In genomic region chr10:102811346-102811745, GRCh38 we compare ENCODE assay signal across 22 cellular contexts. TPM values are rescaled to one million over a fixed set of nuclear protein-coding genes. Genes with fewer than 3 reads are reported as not detected.
DNase-seq lines count a peak whose midpoint lies in the region; ATAC-seq lines count a peak whose summit lies in the region.
"Had no signal": no experiment of that assay in that cellular context is flagged by ENCODE, and none has a peak within 500 bp of the region (broad histone marks: within the 10 kb centered on the region; RNA-seq: fewer than 3 reads in every experiment).

No MANE protein-coding gene starts in this region.

- H3K4me3 Mint-ChIP-seq in activated naive CD4-positive, alpha-beta T cell treated with anti-CD3 and anti-CD28 coated beads, Interleukin-2, amount 10 ng/mL, durations not matched to agents 7 days and 5 days, result no peak overlapping the region
- no peak overlapping the region for H3K4me3 Mint-ChIP-seq in naive thymus-derived CD4-positive, alpha-beta T cell
- H3K4me3 Mint-ChIP-seq: GM23338 had no signal

- no peaks in the 10 kb centered on the region for H3K9me3 Mint-ChIP-seq in activated naive CD4-positive, alpha-beta T cell treated with anti-CD3 and anti-CD28 coated beads, Interleukin-2, amount 10 ng/mL, durations not matched to agents 7 days and 5 days
- no peaks in the 10 kb centered on the region for H3K9me3 Mint-ChIP-seq in naive thymus-derived CD4-positive, alpha-beta T cell
- H3K9me3 Mint-ChIP-seq: GM23338 had no signal

- peaks cover 33% of the 10 kb centered on the region for H3K36me3 Mint-ChIP-seq in activated naive CD4-positive, alpha-beta T cell treated with anti-CD3 and anti-CD28 coated beads, Interleukin-2, amount 10 ng/mL, durations not matched to agents 7 days and 5 days
- H3K36me3 Mint-ChIP-seq in naive thymus-derived CD4-positive, alpha-beta T cell, result peaks cover 0 to 36% (median 17%) of the 10 kb centered on the region in 5 donors

- DNase-seq in activated naive CD4-positive, alpha-beta T cell treated with anti-CD3 and anti-CD28 coated beads, Interleukin-2, amount 10 ng/mL, durations not matched to agents 7 days and 5 days, result no peak
- no peak for DNase-seq in activated naive CD4-positive, alpha-beta T cell treated with anti-CD3 and anti-CD28 coated beads, Interleukin-2, amount 50 U/mL, for 16 hours
- no peak for DNase-seq in naive thymus-derived CD4-positive, alpha-beta T cell
- DNase-seq in HAP-1 (ENCODE audit: low spot score in 2 of 2), result no peak
- DNase-seq: C1 segment of cervical spinal cord, COR-L47, DMS153, GF-D8, NCI-H1105, NCI-H2107, NCI-H510A, NCI-H774, SHP77, SK-N-SH had no signal

- peaks cover 28% of the 10 kb centered on the region for H3K4me1 Mint-ChIP-seq in activated naive CD4-positive, alpha-beta T cell treated with anti-CD3 and anti-CD28 coated beads, Interleukin-2, amount 10 ng/mL, durations not matched to agents 7 days and 5 days
- H3K4me1 Mint-ChIP-seq in naive thymus-derived CD4-positive, alpha-beta T cell, result peaks cover 8 to 32% (median 13%) of the 10 kb centered on the region in 7 donors

- peaks cover 55% of the 10 kb centered on the region for H3K36me3 ChIP-seq in KOPT-K1 (ENCODE audit: insufficient read depth, low read length)
- peaks cover 7 to 59% (median 10%) of the 10 kb centered on the region in 3 experiments for H3K36me3 ChIP-seq in naive thymus-derived CD4-positive, alpha-beta T cell (ENCODE audit: control insufficient read depth in 2 of 3, insufficient read depth in 3 of 3, low read length in 3 of 3)
- H3K36me3 ChIP-seq in HAP-1 (replicated peaks), result peaks cover 12% of the 10 kb centered on the region

- no peak overlapping the region for H3K4me3 ChIP-seq in naive thymus-derived CD4-positive, alpha-beta T cell (ENCODE audit: low read length)
- H3K4me3 ChIP-seq in HAP-1, result no peak overlapping the region
- H3K4me3 ChIP-seq: GM23338, K562 had no signal

- ATAC-seq in naive thymus-derived CD4-positive, alpha-beta T cell, result no peak
- ATAC-seq in GM18517 (IDR thresholded peaks at IDR 0.05; ENCODE audit: unreplicated experiment), result no peak
- ATAC-seq in GM21723 (IDR thresholded peaks at IDR 0.05; ENCODE audit: unreplicated experiment), result no peak
- ATAC-seq: GM23338, HCT116, K562 had no signal

- H3K27ac Mint-ChIP-seq in activated naive CD4-positive, alpha-beta T cell treated with anti-CD3 and anti-CD28 coated beads, Interleukin-2, amount 10 ng/mL, durations not matched to agents 7 days and 5 days, result peak overlapping the region; percentile 55
- H3K27ac Mint-ChIP-seq in naive thymus-derived CD4-positive, alpha-beta T cell, result peak overlapping the region in 5 of 9 donors; percentile 24 to 75 (median 36)
- H3K27ac Mint-ChIP-seq: GM23338 had no signal

- intact Hi-C loops in naive thymus-derived CD4-positive, alpha-beta T cell (cut with micrococcal nuclease), result no loop called here

- H3K9me3 ChIP-seq in KOPT-K1 (ENCODE audit: insufficient read depth, low read length, poor library complexity, severe bottlenecking) (no peaks in the 10 kb centered on the region), HAP-1 (no peaks in the 10 kb centered on the region)
- no peaks in the 10 kb centered on the region for H3K9me3 ChIP-seq in naive thymus-derived CD4-positive, alpha-beta T cell (ENCODE audit: control insufficient read depth in 2 of 3, low read length in 3 of 3)
- H3K9me3 ChIP-seq: SK-N-SH had no signal

- in situ Hi-C loops in HAP-1 (cut with MboI; ENCODE audit: low sequenced_read_pairs), result no loop called here

- no peaks in the 10 kb centered on the region for H3K27me3 ChIP-seq in naive thymus-derived CD4-positive, alpha-beta T cell (ENCODE audit: control insufficient read depth in 2 of 2, insufficient read depth in 2 of 2, low read length in 2 of 2)
- H3K27me3 ChIP-seq in HAP-1 (ENCODE audit: low read depth), result no peaks in the 10 kb centered on the region

- H3K27ac ChIP-seq in KOPT-K1 (ENCODE audit: low read depth, low read length, poor library complexity, severe bottlenecking), result peak overlapping the region; percentile 93
- H3K27ac ChIP-seq in naive thymus-derived CD4-positive, alpha-beta T cell (ENCODE audit: low read depth, low read length), result no peak overlapping the region

- POLR2A ChIA-PET in naive thymus-derived CD4-positive, alpha-beta T cell (lab: Charles Lee), result no interaction called here

- CTCF ChIA-PET in activated naive CD4-positive, alpha-beta T cell treated with anti-CD3 and anti-CD28 coated beads, Interleukin-2, amount 10 ng/mL, durations not matched to agents 7 days and 5 days (lab: Charles Lee), result interaction anchor here (1.3 to 2.8 kb wide), 2 partner anchors 24 to 58 kb away, joined by 4 to 10 read pairs; no protein-coding TSS in a partner anchor
- CTCF ChIA-PET in naive thymus-derived CD4-positive, alpha-beta T cell (lab: Charles Lee), result no interaction called here

- no peaks in the 10 kb centered on the region for H3K4me1 ChIP-seq in naive thymus-derived CD4-positive, alpha-beta T cell (ENCODE audit: control insufficient read depth in 2 of 2, insufficient read depth in 2 of 2, low read length in 2 of 2)
- no peaks in the 10 kb centered on the region for H3K4me1 ChIP-seq in HAP-1

- no peaks in the 10 kb centered on the region for H3K27me3 Mint-ChIP-seq in activated naive CD4-positive, alpha-beta T cell treated with anti-CD3 and anti-CD28 coated beads, Interleukin-2, amount 10 ng/mL, durations not matched to agents 7 days and 5 days
- H3K27me3 Mint-ChIP-seq in naive thymus-derived CD4-positive, alpha-beta T cell, result no peaks in the 10 kb centered on the region

RNA-seq across cellular contexts. Expression of gene CYP17A1, which starts 25.9 kb away (rescaled TPM):
- not detected for total RNA-seq in naive thymus-derived CD4-positive, alpha-beta T cell
- polyA plus RNA-seq in naive thymus-derived CD4-positive, alpha-beta T cell, result not detected
- total RNA-seq: A673, GM23338, RPMI7951 had no signal
- polyA plus RNA-seq: GM23338, K562, SK-N-SH had no signal

RNA-seq across cellular contexts. Expression of gene BORCS7, which starts 42.7 kb away (rescaled TPM):
- total RNA-seq in naive thymus-derived CD4-positive, alpha-beta T cell, result 10 to 100 TPM; 11.6 to 20.2 (median 13.3) TPM
- 10 to 100 TPM; 30.0 to 56.5 TPM for polyA plus RNA-seq in naive thymus-derived CD4-positive, alpha-beta T cell

RNA-seq across cellular contexts. Expression of gene AS3MT, which starts 57.9 kb away (rescaled TPM):
- total RNA-seq in naive thymus-derived CD4-positive, alpha-beta T cell, result 1 to 10 TPM in 4 of 5 experiments, under 1 TPM in 1; 0.39 to 3.7 (median 2.1) TPM
- under 1 TPM in 1 of 2 donors, not detected in 1; 0.08 TPM for polyA plus RNA-seq in naive thymus-derived CD4-positive, alpha-beta T cell
